In genomic region chr1:43637267-43637666, GRCh38 we compare ENCODE assay signal across 25 cellular contexts.
"Had no signal": no experiment of that assay in that cellular context is flagged by ENCODE, and none has a peak within 500 bp of the region (broad histone marks: within the 10 kb centered on the region; RNA-seq: fewer than 3 reads in every experiment).

No MANE protein-coding gene starts in this region.

- H3K36me3 ChIP-seq: heart left ventricle, left lung, neutrophil, right atrium auricular region, right lobe of liver, suprapubic skin, thoracic aorta, tibial artery, uterus had no signal

- H3K9ac ChIP-seq: parathyroid adenoma had no signal

- H3K79me2 ChIP-seq: parathyroid adenoma had no signal

- H3K4me3 ChIP-seq: heart left ventricle, left lung, lung, mucosa of descending colon, right atrium auricular region, right lobe of liver, suprapubic skin, thoracic aorta, tibial artery, uterus had no signal

- H3K27me3 ChIP-seq: heart left ventricle, left lung, neutrophil, right atrium auricular region, right lobe of liver, suprapubic skin, uterus had no signal

- H3K36me3 Mint-ChIP-seq: immature natural killer cell; naive thymus-derived CD4-positive, alpha-beta T cell; stimulated activated effector memory CD8-positive, alpha-beta T cell treated with anti-CD3 and anti-CD28 coated beads, Interleukin-12 subunit alpha, Interleukin-12 subunit beta, amount 100 ng/mL, for 72 hours had no signal

- H2AFZ ChIP-seq: parathyroid adenoma had no signal

- H3K4me3 Mint-ChIP-seq: immature natural killer cell; naive thymus-derived CD4-positive, alpha-beta T cell; nephron; neural crest cell; stimulated activated effector memory CD8-positive, alpha-beta T cell treated with anti-CD3 and anti-CD28 coated beads, Interleukin-12 subunit alpha, Interleukin-12 subunit beta, amount 100 ng/mL, for 72 hours; stimulated activated naive CD8-positive, alpha-beta T cell treated with anti-CD3 and anti-CD28 coated beads, Interleukin-15, Interleukin-2, amounts not matched to agents 100 ng/mL and 50 ng/mL, for 24 hours had no signal

- DNase-seq: heart left ventricle; hypothalamus; immature natural killer cell; left colon; left lung; midbrain; naive thymus-derived CD4-positive, alpha-beta T cell; occipital lobe; right lobe of liver; stimulated activated CD4-positive, alpha-beta T cell treated with anti-CD3 and anti-CD28 coated beads, Interleukin-4, amount 100 ng/mL, for 24 hours; stimulated activated naive CD4-positive, alpha-beta T cell; tibial artery; trophoblast cell; uterus had no signal

- H3K4me1 ChIP-seq: heart left ventricle, left lung, parathyroid adenoma, right atrium auricular region, suprapubic skin, tibial artery, uterus had no signal

- H3K9me3 Mint-ChIP-seq: immature natural killer cell; naive thymus-derived CD4-positive, alpha-beta T cell; neural crest cell; stimulated activated effector memory CD8-positive, alpha-beta T cell treated with anti-CD3 and anti-CD28 coated beads, Interleukin-12 subunit alpha, Interleukin-12 subunit beta, amount 100 ng/mL, for 72 hours; stimulated activated naive CD8-positive, alpha-beta T cell treated with anti-CD3 and anti-CD28 coated beads, Interleukin-15, Interleukin-2, amounts not matched to agents 100 ng/mL and 50 ng/mL, for 24 hours had no signal

- H3K9me3 ChIP-seq: heart left ventricle, left lung, mucosa of descending colon, neutrophil, right atrium auricular region, right lobe of liver, suprapubic skin, thoracic aorta, tibial artery, uterus had no signal

- ATAC-seq: heart left ventricle; left colon; left lung; mucosa of descending colon; naive thymus-derived CD4-positive, alpha-beta T cell; right lobe of liver; stimulated activated effector memory CD8-positive, alpha-beta T cell treated with anti-CD3 and anti-CD28 coated beads, Interleukin-12 subunit alpha, Interleukin-12 subunit beta, amount 100 ng/mL, for 72 hours had no signal

- H3K4me1 Mint-ChIP-seq: immature natural killer cell; naive thymus-derived CD4-positive, alpha-beta T cell; nephron; neural crest cell; stimulated activated effector memory CD8-positive, alpha-beta T cell treated with anti-CD3 and anti-CD28 coated beads, Interleukin-12 subunit alpha, Interleukin-12 subunit beta, amount 100 ng/mL, for 72 hours had no signal

- H3K27ac Mint-ChIP-seq: immature natural killer cell; naive thymus-derived CD4-positive, alpha-beta T cell; nephron; stimulated activated effector memory CD8-positive, alpha-beta T cell treated with anti-CD3 and anti-CD28 coated beads, Interleukin-12 subunit alpha, Interleukin-12 subunit beta, amount 100 ng/mL, for 72 hours; stimulated activated naive CD8-positive, alpha-beta T cell treated with anti-CD3 and anti-CD28 coated beads, Interleukin-15, Interleukin-2, amounts not matched to agents 100 ng/mL and 50 ng/mL, for 24 hours had no signal

- H3K27ac ChIP-seq: heart left ventricle, left lung, neutrophil, parathyroid adenoma, right atrium auricular region, right lobe of liver, suprapubic skin, thoracic aorta, tibial artery, uterus had no signal
